Comparison of ENCODE assay signal across 9 cellular contexts in genomic region chr2:127811922-127812321, GRCh38. TPM values are rescaled to one million over a fixed set of nuclear protein-coding genes. Genes with fewer than 3 reads are reported as not detected.
DNase-seq lines count a peak whose midpoint lies in the region; TF ChIP-seq lines count a peak whose summit lies in the region.
"Had no signal": no experiment of that assay in that cellular context is flagged by ENCODE, and none has a peak within 500 bp of the region (broad histone marks: within the 10 kb centered on the region; RNA-seq: fewer than 3 reads in every experiment).

No MANE protein-coding gene starts in this region.

- peak overlapping the region; percentile 95; the same call in 1 of the 2 replicates for H3K9ac ChIP-seq in GM23248
- no peak overlapping the region for H3K9ac ChIP-seq in trophoblast cell (ENCODE audit: low read length)

- no peak for TF ChIP-seq POLR2A in Peyer's patch (IDR thresholded peaks at IDR 0.05)
- no peak for TF ChIP-seq POLR2A in testis (IDR thresholded peaks at IDR 0.05)

- H4K8ac ChIP-seq in trophoblast cell (ENCODE audit: low read depth, low read length) = no peak overlapping the region

- H3K36me3 ChIP-seq in GM23248 (ENCODE audit: low read depth) (no peaks in the 10 kb centered on the region), Peyer's patch (no peaks in the 10 kb centered on the region), trophoblast cell (ENCODE audit: control insufficient read depth in 1 of 2, insufficient read depth in 2 of 2, low read length in 2 of 2) (no peaks in the 10 kb centered on the region), testis (ENCODE audit: low read depth, missing control alignments) (no peaks in the 10 kb centered on the region)

- H3K4me2 ChIP-seq in GM23248 (ENCODE audit: unreplicated experiment) = peak overlapping the region; percentile 96
- H3K4me2 ChIP-seq in trophoblast cell (ENCODE audit: low read length) = no peak overlapping the region

- no peaks in the 10 kb centered on the region for H3K27me3 ChIP-seq in GM23248 (replicated peaks; ENCODE audit: insufficient read depth)
- no peaks in the 10 kb centered on the region for H3K27me3 ChIP-seq in Peyer's patch
- H3K27me3 ChIP-seq in trophoblast cell (ENCODE audit: insufficient read depth, low read length) = no peaks in the 10 kb centered on the region
- H3K27me3 ChIP-seq in testis = no peaks in the 10 kb centered on the region

- no peak for DNase-seq in GM23248
- no peak for DNase-seq in Peyer's patch
- no peak for DNase-seq in epithelial cell of esophagus (ENCODE audit: low read depth)
- no peak for DNase-seq in trophoblast cell
- no peak for DNase-seq in testis
- DNase-seq in NCI-H128 (lab: John Stamatoyannopoulos, UW; ENCODE audit: unreplicated experiment) = no peak
- DNase-seq in NOMO-1 (lab: John Stamatoyannopoulos, UW; ENCODE audit: unreplicated experiment in 2 of 2) = no peak
- no peak for DNase-seq in activated CD4-positive, alpha-beta T cell treated with anti-CD3 and anti-CD28 coated beads for 4 hours
- DNase-seq: stimulated activated naive CD4-positive, alpha-beta T cell treated with Interleukin-2 at 50 U/mL for 16 hours had no signal

- H3K79me2 ChIP-seq in GM23248 (ENCODE audit: insufficient read depth) (peaks cover 39% of the 10 kb centered on the region), trophoblast cell (ENCODE audit: control insufficient read depth, insufficient read depth, low read length, poor library complexity) (peaks cover 10% of the 10 kb centered on the region)

- no peaks in the 10 kb centered on the region for H3K9me2 ChIP-seq in GM23248 (ENCODE audit: insufficient read depth)

- no peak for TF ChIP-seq CTCF in Peyer's patch (IDR thresholded peaks at IDR 0.05)
- TF ChIP-seq CTCF in epithelial cell of esophagus (IDR thresholded peaks at IDR 0.05; ENCODE audit: insufficient read depth, low read depth, low read length, missing control alignments) = no peak
- no peak for TF ChIP-seq CTCF in testis (IDR thresholded peaks at IDR 0.05)

- peak overlapping the region; percentile 13 for H4K12ac ChIP-seq in trophoblast cell (ENCODE audit: low read depth, low read length)

- peaks cover 13% of the 10 kb centered on the region for H3K4me1 ChIP-seq in GM23248 (ENCODE audit: insufficient read depth)
- peaks cover 0 to 29% (median 2%) of the 10 kb centered on the region in 4 donors for H3K4me1 ChIP-seq in Peyer's patch
- H3K4me1 ChIP-seq in trophoblast cell (ENCODE audit: control insufficient read depth in 1 of 2, insufficient read depth in 2 of 2, low read length in 2 of 2) = peaks cover 4 to 7% of the 10 kb centered on the region in 2 experiments
- peaks cover 14% of the 10 kb centered on the region for H3K4me1 ChIP-seq in testis

- in situ Hi-C loops in GM23248 (cut with MboI) = no loop called here

- H2AK5ac ChIP-seq in trophoblast cell (ENCODE audit: low read length) = peak overlapping the region; percentile 34

- peak overlapping the region; percentile 100 for H2AFZ ChIP-seq in GM23248
- no peak overlapping the region for H2AFZ ChIP-seq in trophoblast cell (ENCODE audit: insufficient read depth, low read length, poor library complexity)

- H3K27ac ChIP-seq in GM23248 = no peak overlapping the region
- H3K27ac ChIP-seq in Peyer's patch = peak overlapping the region in 1 of 4 donors; percentile 93
- no peak overlapping the region for H3K27ac ChIP-seq in trophoblast cell (ENCODE audit: low read depth, low read length)
- H3K27ac ChIP-seq in testis = no peak overlapping the region

- peaks cover 5% of the 10 kb centered on the region; the same call in 1 of the 2 replicates for H4K20me1 ChIP-seq in GM23248 (ENCODE audit: insufficient read depth)

- no peak overlapping the region for H2BK120ac ChIP-seq in trophoblast cell (ENCODE audit: insufficient read depth, low read length, poor library complexity)

- peak overlapping the region; percentile 9 for H3K14ac ChIP-seq in trophoblast cell (ENCODE audit: low read length)

- H3F3A ChIP-seq in GM23248 (ENCODE audit: insufficient read depth) = peaks cover 9% of the 10 kb centered on the region

- WGBS in GM23248 (ENCODE audit: low coverage in 1 of 2, low lambda C conversion rate in 2 of 2, missing lambda C conversion rate in 2 of 2), 2 experiments = 87 to 89% methylated on average over 13 of the region's 13 CpGs
- WGBS in trophoblast cell (ENCODE audit: extremely low coverage, insufficient coverage, insufficient read length) = no CpG with 5 or more reads among the region's 13 CpGs
- WGBS in testis, 2 donors = 63 to 65% methylated on average over 13 of the region's 13 CpGs

- H3K79me1 ChIP-seq in trophoblast cell (ENCODE audit: low read length) = peaks cover 9% of the 10 kb centered on the region

- no peak overlapping the region for H3K18ac ChIP-seq in trophoblast cell (ENCODE audit: low read length)

- H3K9me3 ChIP-seq in GM23248 (ENCODE audit: low read depth) = no peaks in the 10 kb centered on the region
- no peaks in the 10 kb centered on the region for H3K9me3 ChIP-seq in Peyer's patch
- no peaks in the 10 kb centered on the region for H3K9me3 ChIP-seq in trophoblast cell (ENCODE audit: insufficient read depth, low read depth, low read length)
- H3K9me3 ChIP-seq in testis = no peaks in the 10 kb centered on the region

- peak overlapping the region; percentile 86 for H3K4me3 ChIP-seq in GM23248
- H3K4me3 ChIP-seq in Peyer's patch = peak overlapping the region in 3 of 4 donors; percentile 65 to 87 (median 82)
- peak overlapping the region; percentile 92 for H3K4me3 ChIP-seq in epithelial cell of esophagus (ENCODE audit: low read length)
- H3K4me3 ChIP-seq in trophoblast cell (ENCODE audit: low read depth, low read length) = no peak overlapping the region
- peak overlapping the region in 1 of 2 donors; percentile 94 for H3K4me3 ChIP-seq in testis

- H3K4ac ChIP-seq in trophoblast cell (ENCODE audit: low read depth, low read length) = no peak overlapping the region

- no peak overlapping the region for H2BK5ac ChIP-seq in trophoblast cell (ENCODE audit: low read depth, low read length, poor library complexity)

- intact Hi-C loops in testis (cut with DNase I; ENCODE audit: low total_unique reads) = no loop called here

- no peak overlapping the region for H2BK12ac ChIP-seq in trophoblast cell (ENCODE audit: low read length)

- no peak overlapping the region for H3K23ac ChIP-seq in trophoblast cell (ENCODE audit: low read length)

- no peak overlapping the region for H4K91ac ChIP-seq in trophoblast cell (ENCODE audit: low read depth, low read length)

RNA-seq across cellular contexts. Expression of gene WDR33, which starts 1.0 kb away (rescaled TPM):
- total RNA-seq in GM23248 (2014; rRNA removed; shearing (Covaris generic)) = 16.9 and 36.9 TPM in 2 replicates
- polyA plus RNA-seq in GM23248 (2016; fragmentation: Nextera tagmentation; extraction: Ambion mirVana) (39.3 and 43.8 TPM in 2 replicates), testis (ENCODE audit: insufficient read depth, low read depth, low replicate concordance) (57.4 TPM)
- total RNA-seq in Peyer's patch (10 to 100 TPM; 41.3 to 51.6 (median 45.1) TPM), testis (10 to 100 TPM; 62.1 to 65.8 TPM)
- polyA plus RNA-seq in trophoblast cell (2013) = 21.7 and 22.9 TPM in 2 replicates

RNA-seq across cellular contexts. Expression of gene POLR2D, which starts 46.0 kb away (rescaled TPM):
- 12.8 and 17.2 TPM in 2 replicates for total RNA-seq in GM23248 (2014; rRNA removed; shearing (Covaris generic))
- polyA plus RNA-seq in GM23248 (2016; fragmentation: Nextera tagmentation; extraction: Ambion mirVana) = 36.0 and 41.7 TPM in 2 replicates
- 10 to 100 TPM in 2 of 4 donors, 1 to 10 TPM in 2; 8.8 to 10.7 (median 9.8) TPM for total RNA-seq in Peyer's patch
- polyA plus RNA-seq in trophoblast cell (2013) = 18.1 and 18.4 TPM in 2 replicates
- total RNA-seq in testis = 10 to 100 TPM; 49.1 to 75.4 TPM
- 160 TPM for polyA plus RNA-seq in testis (ENCODE audit: insufficient read depth, low read depth, low replicate concordance)
